ENCODE assay signal across 18 cellular contexts in genomic region chr1:54987830-54988705, GRCh38. TPM values are rescaled to one million over a fixed set of nuclear protein-coding genes. Genes with fewer than 3 reads are reported as not detected.
A peak's percentile ranks its signal among the peaks of the same experiment; 100 is the strongest.
DNase-seq lines count a peak whose midpoint lies in the region; ATAC-seq and TF ChIP-seq lines count a peak whose summit lies in the region.
"Had no signal": no experiment of that assay in that cellular context is flagged by ENCODE, and none has a peak within 500 bp of the region (broad histone marks: within the 10 kb centered on the region; RNA-seq: fewer than 3 reads in every experiment).

No MANE protein-coding gene starts in this region.

- H3K27me3 ChIP-seq in osteoblast (ENCODE audit: insufficient read depth, low read length) = peaks cover 16% of the 10 kb centered on the region
- no peaks in the 10 kb centered on the region for H3K27me3 ChIP-seq in foreskin keratinocyte
- H3K27me3 ChIP-seq: testis had no signal

- H3K9me3 ChIP-seq in osteoblast (ENCODE audit: low read depth, low read length) = no peaks in the 10 kb centered on the region
- H3K9me3 ChIP-seq: testis had no signal

- H3K4me3 ChIP-seq in choroid plexus epithelial cell (ENCODE audit: low read depth, low read length) (no peak overlapping the region), osteoblast (ENCODE audit: insufficient read depth, low read length) (no peak overlapping the region)
- H3K4me3 ChIP-seq: testis had no signal

- H3K4me1 ChIP-seq in osteoblast (ENCODE audit: insufficient read depth, low read length) (no peaks in the 10 kb centered on the region), foreskin keratinocyte (no peaks in the 10 kb centered on the region)
- H3K4me1 ChIP-seq: testis had no signal

- no peak overlapping the region for H2AFZ ChIP-seq in osteoblast (ENCODE audit: low read length)

- DNase-seq in ELR (ENCODE audit: low read depth) (peak; percentile 43), NCI-H526 treated with DMSO at 0.1 percent for 48 hours (lab: John Stamatoyannopoulos, UW) (peak; percentile 80), choroid plexus epithelial cell (ENCODE audit: low read depth) (peak; percentile 59), osteoblast (ENCODE audit: insufficient read length, low spot score, missing footprints) (peak; percentile 91), MV-4-11 (lab: John Stamatoyannopoulos, UW) (no peak), foreskin keratinocyte (no peak)
- DNase-seq: activated CD4-positive, alpha-beta T cell treated with anti-CD3 and anti-CD28 coated beads, Interleukin-2, amount 10 ng/mL, durations not matched to agents 24 days and 14 days; activated T-cell treated with anti-CD3 and anti-CD28 coated beads, Interleukin-2, amount 50 U/mL, for 1 hour; DND-41; endodermal cell; H9; retina; testis had no signal

- no peaks in the 10 kb centered on the region for H3K36me3 ChIP-seq in osteoblast (ENCODE audit: insufficient read depth, low read length)

- H4K20me1 ChIP-seq in osteoblast (ENCODE audit: insufficient read depth, low read length) = no peaks in the 10 kb centered on the region

- no peak overlapping the region for H3K4me2 ChIP-seq in osteoblast (ENCODE audit: insufficient read depth, low read length)

- no peak for TF ChIP-seq CTCF in choroid plexus epithelial cell (conservative IDR thresholded peaks at IDR 0.05; ENCODE audit: low read depth, low read length)
- no peak for TF ChIP-seq CTCF in osteoblast (IDR thresholded peaks at IDR 0.05; ENCODE audit: extremely low read depth, low read depth, low read length)
- TF ChIP-seq CTCF in foreskin keratinocyte (conservative IDR thresholded peaks at IDR 0.05) = no peak

- ATAC-seq in foreskin keratinocyte = no peak
- no peak for ATAC-seq in GM19467 (IDR thresholded peaks at IDR 0.05; ENCODE audit: unreplicated experiment)
- ATAC-seq: activated naive CD4-positive, alpha-beta T cell treated with anti-CD3 and anti-CD28 coated beads, Interleukin-2, amount 50 U/mL, for 72 hours had no signal

- H3K27ac ChIP-seq in osteoblast (ENCODE audit: low read depth, low read length) = no peak overlapping the region
- no peak overlapping the region for H3K27ac ChIP-seq in foreskin keratinocyte
- H3K27ac ChIP-seq: testis had no signal

- no peaks in the 10 kb centered on the region for H3K79me2 ChIP-seq in osteoblast (ENCODE audit: insufficient read depth, low read length)

RNA-seq across cellular contexts. Expression of gene TMEM61, which starts 7.6 kb away (rescaled TPM):
- total RNA-seq in osteoblast (not detected in 2 replicates), foreskin keratinocyte (1.4 and 1.5 TPM in 2 replicates)
- polyA plus RNA-seq in foreskin keratinocyte = 1.8 and 1.9 TPM in 2 replicates
- total RNA-seq: activated CD4-positive, alpha-beta T cell treated with anti-CD3 and anti-CD28 coated beads, Interleukin-2, amount 10 ng/mL, durations not matched to agents 24 days and 14 days; endodermal cell; frontal cortex; SK-MEL-5 had no signal
- polyA plus RNA-seq: neural cell had no signal

RNA-seq across cellular contexts. Expression of gene BSND, which starts 10.7 kb away (rescaled TPM):
- total RNA-seq in osteoblast = not detected in 2 replicates
- not detected in 2 replicates for total RNA-seq in foreskin keratinocyte
- not detected in 2 replicates for polyA plus RNA-seq in foreskin keratinocyte
- total RNA-seq: activated CD4-positive, alpha-beta T cell treated with anti-CD3 and anti-CD28 coated beads, Interleukin-2, amount 10 ng/mL, durations not matched to agents 24 days and 14 days; frontal cortex; SK-MEL-5 had no signal
- polyA plus RNA-seq: neural cell had no signal

RNA-seq across cellular contexts. Expression of gene PCSK9, which starts 51.3 kb away (rescaled TPM):
- total RNA-seq in osteoblast (3.5 and 6.5 TPM in 2 replicates), foreskin keratinocyte (159 and 184 TPM in 2 replicates)
- 149 and 163 TPM in 2 replicates for polyA plus RNA-seq in foreskin keratinocyte
- total RNA-seq: activated CD4-positive, alpha-beta T cell treated with anti-CD3 and anti-CD28 coated beads, Interleukin-2, amount 10 ng/mL, durations not matched to agents 24 days and 14 days; activated naive CD4-positive, alpha-beta T cell treated with anti-CD3 and anti-CD28 coated beads, Interleukin-2, amount 50 U/mL, for 72 hours had no signal
- polyA plus RNA-seq: neural cell had no signal

Comparison
In these comparisons a context has a peak if more than half of its experiments do, and no peak if none do; other contexts are left out.
1. DNase-seq: peak in ELR (single experiment), NCI-H526 treated with DMSO at 0.1 percent for 48 hours (single experiment), choroid plexus epithelial cell (single experiment) and osteoblast (single experiment); none in MV-4-11 (single experiment) and foreskin keratinocyte (0 of 2).
2. RNA of gene PCSK9, which starts 51.3 kb away (total RNA-seq): 159 to 184 TPM in foreskin keratinocyte; 3.5 to 6.5 TPM in osteoblast; every median in the first group is over 10 times any median in the second.